ENCODE assay signal across 1 cellular context in the genomic region with DNA sequence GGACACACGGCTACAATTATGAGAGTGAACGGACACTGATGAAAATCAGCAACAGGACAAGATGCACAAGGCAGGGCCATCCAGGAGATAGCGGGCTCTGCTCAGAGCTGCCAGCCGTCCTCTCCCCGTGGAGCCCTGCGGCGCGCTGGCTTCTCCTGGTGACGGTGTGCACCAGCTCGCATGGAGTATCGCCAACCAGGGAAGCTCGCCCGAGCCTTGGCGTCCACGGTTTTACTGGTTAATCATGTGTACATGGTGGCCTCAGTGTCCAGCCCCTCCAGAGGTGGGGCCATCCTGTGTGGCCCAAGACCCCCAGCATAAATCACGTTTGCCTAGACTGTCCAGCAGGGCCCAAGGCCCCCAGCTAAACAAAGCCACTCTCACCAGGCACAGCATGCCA.
TF ChIP-seq lines count a peak whose summit lies in the region.

No MANE protein-coding gene starts in this region.

TF ChIP-seq in K562, 482 proteins besides CTCF, POLR2A, EP300 and RAD21:
- TF ChIP-seq ERF (CRISPR knock-in tag; IDR thresholded peaks at IDR 0.05) = no peak
- TF ChIP-seq NBN (IDR thresholded peaks at IDR 0.05; ENCODE audit: low read depth) = no peak
- no peak for TF ChIP-seq NCOA2 (IDR thresholded peaks at IDR 0.05; ENCODE audit: partially characterized antibody in 2 of 2)
- no peak for TF ChIP-seq KAT2B (IDR thresholded peaks at IDR 0.05; ENCODE audit: low read depth, low read length)
- TF ChIP-seq ZNF274 (IDR thresholded peaks at IDR 0.05; ENCODE audit: borderline replicate concordance, low read depth, low read length) = no peak
- TF ChIP-seq, protein P1, sequence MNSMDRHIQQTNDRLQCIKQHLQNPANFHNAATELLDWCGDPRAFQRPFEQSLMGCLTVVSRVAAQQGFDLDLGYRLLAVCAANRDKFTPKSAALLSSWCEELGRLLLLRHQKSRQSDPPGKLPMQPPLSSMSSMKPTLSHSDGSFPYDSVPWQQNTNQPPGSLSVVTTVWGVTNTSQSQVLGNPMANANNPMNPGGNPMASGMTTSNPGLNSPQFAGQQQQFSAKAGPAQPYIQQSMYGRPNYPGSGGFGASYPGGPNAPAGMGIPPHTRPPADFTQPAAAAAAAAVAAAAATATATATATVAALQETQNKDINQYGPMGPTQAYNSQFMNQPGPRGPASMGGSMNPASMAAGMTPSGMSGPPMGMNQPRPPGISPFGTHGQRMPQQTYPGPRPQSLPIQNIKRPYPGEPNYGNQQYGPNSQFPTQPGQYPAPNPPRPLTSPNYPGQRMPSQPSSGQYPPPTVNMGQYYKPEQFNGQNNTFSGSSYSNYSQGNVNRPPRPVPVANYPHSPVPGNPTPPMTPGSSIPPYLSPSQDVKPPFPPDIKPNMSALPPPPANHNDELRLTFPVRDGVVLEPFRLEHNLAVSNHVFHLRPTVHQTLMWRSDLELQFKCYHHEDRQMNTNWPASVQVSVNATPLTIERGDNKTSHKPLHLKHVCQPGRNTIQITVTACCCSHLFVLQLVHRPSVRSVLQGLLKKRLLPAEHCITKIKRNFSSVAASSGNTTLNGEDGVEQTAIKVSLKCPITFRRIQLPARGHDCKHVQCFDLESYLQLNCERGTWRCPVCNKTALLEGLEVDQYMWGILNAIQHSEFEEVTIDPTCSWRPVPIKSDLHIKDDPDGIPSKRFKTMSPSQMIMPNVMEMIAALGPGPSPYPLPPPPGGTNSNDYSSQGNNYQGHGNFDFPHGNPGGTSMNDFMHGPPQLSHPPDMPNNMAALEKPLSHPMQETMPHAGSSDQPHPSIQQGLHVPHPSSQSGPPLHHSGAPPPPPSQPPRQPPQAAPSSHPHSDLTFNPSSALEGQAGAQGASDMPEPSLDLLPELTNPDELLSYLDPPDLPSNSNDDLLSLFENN (IDR thresholded peaks at IDR 0.05; ENCODE audit: low read depth in 2 of 2, low read length in 2 of 2) = no peak
- TF ChIP-seq KLF1 (tag; IDR thresholded peaks at IDR 0.05) = no peak
- TF ChIP-seq NCOR1 (IDR thresholded peaks at IDR 0.05) = no peak
- no peak for TF ChIP-seq CBX5 (IDR thresholded peaks at IDR 0.05; ENCODE audit: borderline replicate concordance, low read depth)
- TF ChIP-seq, protein P2, sequence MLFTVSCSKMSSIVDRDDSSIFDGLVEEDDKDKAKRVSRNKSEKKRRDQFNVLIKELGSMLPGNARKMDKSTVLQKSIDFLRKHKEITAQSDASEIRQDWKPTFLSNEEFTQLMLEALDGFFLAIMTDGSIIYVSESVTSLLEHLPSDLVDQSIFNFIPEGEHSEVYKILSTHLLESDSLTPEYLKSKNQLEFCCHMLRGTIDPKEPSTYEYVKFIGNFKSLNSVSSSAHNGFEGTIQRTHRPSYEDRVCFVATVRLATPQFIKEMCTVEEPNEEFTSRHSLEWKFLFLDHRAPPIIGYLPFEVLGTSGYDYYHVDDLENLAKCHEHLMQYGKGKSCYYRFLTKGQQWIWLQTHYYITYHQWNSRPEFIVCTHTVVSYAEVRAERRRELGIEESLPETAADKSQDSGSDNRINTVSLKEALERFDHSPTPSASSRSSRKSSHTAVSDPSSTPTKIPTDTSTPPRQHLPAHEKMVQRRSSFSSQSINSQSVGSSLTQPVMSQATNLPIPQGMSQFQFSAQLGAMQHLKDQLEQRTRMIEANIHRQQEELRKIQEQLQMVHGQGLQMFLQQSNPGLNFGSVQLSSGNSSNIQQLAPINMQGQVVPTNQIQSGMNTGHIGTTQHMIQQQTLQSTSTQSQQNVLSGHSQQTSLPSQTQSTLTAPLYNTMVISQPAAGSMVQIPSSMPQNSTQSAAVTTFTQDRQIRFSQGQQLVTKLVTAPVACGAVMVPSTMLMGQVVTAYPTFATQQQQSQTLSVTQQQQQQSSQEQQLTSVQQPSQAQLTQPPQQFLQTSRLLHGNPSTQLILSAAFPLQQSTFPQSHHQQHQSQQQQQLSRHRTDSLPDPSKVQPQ (CRISPR knock-in tag; IDR thresholded peaks at IDR 0.05; ENCODE audit: borderline replicate concordance) = no peak
- TF ChIP-seq, protein P3, sequence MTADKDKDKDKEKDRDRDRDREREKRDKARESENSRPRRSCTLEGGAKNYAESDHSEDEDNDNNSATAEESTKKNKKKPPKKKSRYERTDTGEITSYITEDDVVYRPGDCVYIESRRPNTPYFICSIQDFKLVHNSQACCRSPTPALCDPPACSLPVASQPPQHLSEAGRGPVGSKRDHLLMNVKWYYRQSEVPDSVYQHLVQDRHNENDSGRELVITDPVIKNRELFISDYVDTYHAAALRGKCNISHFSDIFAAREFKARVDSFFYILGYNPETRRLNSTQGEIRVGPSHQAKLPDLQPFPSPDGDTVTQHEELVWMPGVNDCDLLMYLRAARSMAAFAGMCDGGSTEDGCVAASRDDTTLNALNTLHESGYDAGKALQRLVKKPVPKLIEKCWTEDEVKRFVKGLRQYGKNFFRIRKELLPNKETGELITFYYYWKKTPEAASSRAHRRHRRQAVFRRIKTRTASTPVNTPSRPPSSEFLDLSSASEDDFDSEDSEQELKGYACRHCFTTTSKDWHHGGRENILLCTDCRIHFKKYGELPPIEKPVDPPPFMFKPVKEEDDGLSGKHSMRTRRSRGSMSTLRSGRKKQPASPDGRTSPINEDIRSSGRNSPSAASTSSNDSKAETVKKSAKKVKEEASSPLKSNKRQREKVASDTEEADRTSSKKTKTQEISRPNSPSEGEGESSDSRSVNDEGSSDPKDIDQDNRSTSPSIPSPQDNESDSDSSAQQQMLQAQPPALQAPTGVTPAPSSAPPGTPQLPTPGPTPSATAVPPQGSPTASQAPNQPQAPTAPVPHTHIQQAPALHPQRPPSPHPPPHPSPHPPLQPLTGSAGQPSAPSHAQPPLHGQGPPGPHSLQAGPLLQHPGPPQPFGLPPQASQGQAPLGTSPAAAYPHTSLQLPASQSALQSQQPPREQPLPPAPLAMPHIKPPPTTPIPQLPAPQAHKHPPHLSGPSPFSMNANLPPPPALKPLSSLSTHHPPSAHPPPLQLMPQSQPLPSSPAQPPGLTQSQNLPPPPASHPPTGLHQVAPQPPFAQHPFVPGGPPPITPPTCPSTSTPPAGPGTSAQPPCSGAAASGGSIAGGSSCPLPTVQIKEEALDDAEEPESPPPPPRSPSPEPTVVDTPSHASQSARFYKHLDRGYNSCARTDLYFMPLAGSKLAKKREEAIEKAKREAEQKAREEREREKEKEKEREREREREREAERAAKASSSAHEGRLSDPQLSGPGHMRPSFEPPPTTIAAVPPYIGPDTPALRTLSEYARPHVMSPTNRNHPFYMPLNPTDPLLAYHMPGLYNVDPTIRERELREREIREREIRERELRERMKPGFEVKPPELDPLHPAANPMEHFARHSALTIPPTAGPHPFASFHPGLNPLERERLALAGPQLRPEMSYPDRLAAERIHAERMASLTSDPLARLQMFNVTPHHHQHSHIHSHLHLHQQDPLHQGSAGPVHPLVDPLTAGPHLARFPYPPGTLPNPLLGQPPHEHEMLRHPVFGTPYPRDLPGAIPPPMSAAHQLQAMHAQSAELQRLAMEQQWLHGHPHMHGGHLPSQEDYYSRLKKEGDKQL (CRISPR knock-in tag; IDR thresholded peaks at IDR 0.05; ENCODE audit: borderline replicate concordance) = no peak
- no peak for TF ChIP-seq DMBX1 (CRISPR knock-in tag; IDR thresholded peaks at IDR 0.05; ENCODE audit: borderline replicate concordance)
